ENCODE assay signal across 1 cellular context in the genomic region with DNA sequence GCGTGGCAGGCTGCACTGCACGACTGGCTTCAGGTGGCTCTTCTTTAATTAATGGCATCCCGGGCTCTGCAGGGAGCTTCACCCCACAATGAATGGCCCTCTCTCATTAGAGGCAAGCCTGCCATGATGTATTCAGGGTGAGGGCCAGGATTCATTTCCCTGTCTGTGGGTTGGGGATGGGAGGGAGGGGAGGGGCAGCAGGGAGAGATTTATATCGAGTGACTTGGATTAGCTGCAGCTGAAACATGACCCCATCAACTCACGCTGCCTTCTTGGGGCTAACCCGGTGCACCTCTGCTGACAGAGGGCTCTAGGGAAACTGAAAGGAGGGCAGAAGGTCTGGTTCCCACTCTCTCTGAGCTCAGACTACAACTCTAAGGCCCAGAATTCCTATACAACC.
TF ChIP-seq lines count a peak whose summit lies in the region.

No MANE protein-coding gene starts in this region.

TF ChIP-seq in GM23338, 12 proteins besides CTCF, POLR2A, EP300 and RAD21 (continued from another document):
- no peak for TF ChIP-seq REST (IDR thresholded peaks at IDR 0.05; ENCODE audit: unreplicated experiment)
- TF ChIP-seq, protein P1, sequence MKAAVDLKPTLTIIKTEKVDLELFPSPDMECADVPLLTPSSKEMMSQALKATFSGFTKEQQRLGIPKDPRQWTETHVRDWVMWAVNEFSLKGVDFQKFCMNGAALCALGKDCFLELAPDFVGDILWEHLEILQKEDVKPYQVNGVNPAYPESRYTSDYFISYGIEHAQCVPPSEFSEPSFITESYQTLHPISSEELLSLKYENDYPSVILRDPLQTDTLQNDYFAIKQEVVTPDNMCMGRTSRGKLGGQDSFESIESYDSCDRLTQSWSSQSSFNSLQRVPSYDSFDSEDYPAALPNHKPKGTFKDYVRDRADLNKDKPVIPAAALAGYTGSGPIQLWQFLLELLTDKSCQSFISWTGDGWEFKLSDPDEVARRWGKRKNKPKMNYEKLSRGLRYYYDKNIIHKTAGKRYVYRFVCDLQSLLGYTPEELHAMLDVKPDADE (IDR thresholded peaks at IDR 0.05): no peak
- no peak for TF ChIP-seq STAT1 (IDR thresholded peaks at IDR 0.05; ENCODE audit: unreplicated experiment)
- TF ChIP-seq ZNF331 (CRISPR knock-in tag; IDR thresholded peaks at IDR 0.05; ENCODE audit: low read depth): no peak
- TF ChIP-seq ZNF114 (CRISPR knock-in tag; IDR thresholded peaks at IDR 0.05): no peak
- no peak for TF ChIP-seq POLR2AphosphoS5 (IDR thresholded peaks at IDR 0.05; ENCODE audit: low read depth)
